In genomic region chr12:112924986-112925385, GRCh38 we compare ENCODE assay signal across 12 cellular contexts. TPM values are rescaled to one million over a fixed set of nuclear protein-coding genes. Genes with fewer than 3 reads are reported as not detected.
DNase-seq lines count a peak whose midpoint lies in the region; ATAC-seq and TF ChIP-seq lines count a peak whose summit lies in the region.
"Had no signal": no experiment of that assay in that cellular context is flagged by ENCODE, and none has a peak within 500 bp of the region (broad histone marks: within the 10 kb centered on the region; RNA-seq: fewer than 3 reads in every experiment).

No MANE protein-coding gene starts in this region.

- H3K27ac Mint-ChIP-seq in IgD-negative memory B cell: peak overlapping the region in 2 of 3 donors; percentile 77 to 91
- H3K27ac Mint-ChIP-seq: activated naive CD4-positive, alpha-beta T cell treated with anti-CD3 and anti-CD28 coated beads for 36 hours had no signal

- no peak overlapping the region for H3K9ac ChIP-seq in parathyroid adenoma

- H3K4me2 ChIP-seq in parathyroid adenoma (ENCODE audit: low read length): no peak overlapping the region

- H3K36me3 Mint-ChIP-seq in IgD-negative memory B cell: peaks cover 10% of the 10 kb centered on the region

- TF ChIP-seq CTCF in parathyroid adenoma (IDR thresholded peaks at IDR 0.05): no peak

- peak overlapping the region; percentile 34 for H2AFZ ChIP-seq in parathyroid adenoma

- H3K4me1 ChIP-seq in parathyroid adenoma: peaks cover 9% of the 10 kb centered on the region

- H3K27ac ChIP-seq in parathyroid adenoma: no peak overlapping the region

- in situ Hi-C loops in GM18951 (cut with MboI; ENCODE audit: low sequenced_read_pairs, unreplicated experiment): loop anchor here (10.0 kb wide), 1 partner anchor 1360 kb away; no protein-coding TSS in a partner anchor

- H3K4me3 Mint-ChIP-seq in IgD-negative memory B cell: peak overlapping the region in 2 of 4 donors; percentile 22 to 61
- H3K4me3 Mint-ChIP-seq: activated naive CD4-positive, alpha-beta T cell treated with anti-CD3 and anti-CD28 coated beads for 36 hours had no signal

- H3K27me3 Mint-ChIP-seq in IgD-negative memory B cell: no peaks in the 10 kb centered on the region

- peaks cover 14 to 33% (median 22%) of the 10 kb centered on the region in 3 donors for H3K4me1 Mint-ChIP-seq in IgD-negative memory B cell

- H3K27me3 ChIP-seq in parathyroid adenoma (ENCODE audit: control insufficient read depth, insufficient read depth, low read length): no peaks in the 10 kb centered on the region

- no peaks in the 10 kb centered on the region for H3K9me3 ChIP-seq in parathyroid adenoma (ENCODE audit: control insufficient read depth, low read length)

- TF ChIP-seq POLR2A in GM18951 (IDR thresholded peaks at IDR 0.05; ENCODE audit: extremely low read depth, insufficient read depth, insufficient read length): peak; percentile 30

- no peaks in the 10 kb centered on the region for H3K36me3 ChIP-seq in parathyroid adenoma (ENCODE audit: control insufficient read depth, insufficient read depth, low read length)

- DNase-seq in NCI-H510A (lab: John Stamatoyannopoulos, UW): no peak
- no peak for DNase-seq in NCI-H82 (lab: John Stamatoyannopoulos, UW)
- DNase-seq in SKM-1 (lab: John Stamatoyannopoulos, UW; ENCODE audit: unreplicated experiment): no peak
- no peak for DNase-seq in NCI-H226
- DNase-seq: activated naive CD4-positive, alpha-beta T cell treated with anti-CD3 and anti-CD28 coated beads for 36 hours; effector CD4-positive, alpha-beta T cell; NCI-H748 treated with DMSO at 0.1 percent for 48 hours; T1000 had no signal

- H3K79me2 ChIP-seq in parathyroid adenoma: no peaks in the 10 kb centered on the region

- peak; percentile 73 for ATAC-seq in GM21786 (IDR thresholded peaks at IDR 0.05; ENCODE audit: unreplicated experiment)

- peaks cover 0 to 4% (median 0%) of the 10 kb centered on the region in 3 donors for H3K9me3 Mint-ChIP-seq in IgD-negative memory B cell

- no peak overlapping the region for H3K4me3 ChIP-seq in parathyroid adenoma (ENCODE audit: low read depth, low read length)

RNA-seq across cellular contexts. Expression of gene OAS3, which starts 13.3 kb away (rescaled TPM):
- 12.9 TPM for polyA plus RNA-seq in IgD-negative memory B cell

RNA-seq across cellular contexts. Expression of gene OAS1, which starts 18.2 kb away (rescaled TPM):
- polyA plus RNA-seq in IgD-negative memory B cell: 115 TPM

RNA-seq across cellular contexts. Expression of gene OAS2, which starts 53.3 kb away (rescaled TPM):
- 44.7 TPM for polyA plus RNA-seq in IgD-negative memory B cell
